1 cellular context compared by ENCODE assay signal in genomic region chr22:44578516-44579230, GRCh38.
TF ChIP-seq lines count a peak whose summit lies in the region.

No MANE protein-coding gene starts in this region.

TF ChIP-seq in H1, 55 proteins besides CTCF, POLR2A, EP300 and RAD21 (continued from another document):
- TF ChIP-seq EZH2 (IDR thresholded peaks at IDR 0.05; ENCODE audit: low read depth, low read length, severe bottlenecking) (no peak), PHF8 (conservative IDR thresholded peaks at IDR 0.05; ENCODE audit: low read depth, low read length) (no peak), RBBP5 (IDR thresholded peaks at IDR 0.05; ENCODE audit: borderline replicate concordance, low read depth, low read length) (no peak), SP2 (IDR thresholded peaks at IDR 0.05; ENCODE audit: low read length) (no peak), TCF12 (IDR thresholded peaks at IDR 0.05; ENCODE audit: low read depth, low read length) (no peak), CTBP2 (IDR thresholded peaks at IDR 0.05; ENCODE audit: borderline replicate concordance, insufficient read depth, insufficient read length, low read length) (no peak)
